ENCODE assay signal across 8 cellular contexts in the genomic region with DNA sequence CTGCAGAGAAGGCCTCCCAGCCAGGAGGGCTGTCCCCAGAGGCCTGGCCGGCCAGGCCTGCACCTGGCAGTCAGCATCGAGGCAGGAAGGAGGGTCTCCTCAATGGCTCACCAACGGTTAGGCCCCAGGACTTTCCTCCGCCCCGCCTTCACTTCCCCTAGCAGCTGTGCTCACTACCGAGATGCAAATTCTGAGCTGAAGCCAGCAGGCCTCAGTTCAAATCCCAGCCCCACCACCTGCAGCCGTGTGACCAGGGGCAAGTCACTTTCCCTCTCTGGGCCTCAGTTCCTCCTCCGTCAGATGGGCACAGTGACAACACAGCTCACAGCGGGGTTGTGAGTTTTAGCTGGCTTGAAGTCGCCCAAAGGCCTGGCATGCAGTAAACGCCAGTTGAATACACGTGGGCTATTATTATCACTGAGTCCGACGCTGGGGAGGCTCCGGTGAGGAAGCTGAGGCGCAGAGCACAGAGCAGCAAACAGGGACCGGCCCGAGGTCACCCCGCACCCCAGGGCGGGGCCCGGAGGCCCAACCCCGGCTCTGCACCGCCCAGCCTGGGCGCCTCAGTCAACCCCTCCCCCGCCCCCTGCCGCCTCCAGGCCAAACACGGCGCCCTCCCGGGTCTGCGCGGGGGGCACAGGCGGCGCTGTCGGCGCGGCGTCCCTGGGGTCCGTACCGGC. TPM values are rescaled to one million over a fixed set of nuclear protein-coding genes. Genes with fewer than 3 reads are reported as not detected.
DNase-seq lines count a peak whose midpoint lies in the region; ATAC-seq and TF ChIP-seq lines count a peak whose summit lies in the region.

No MANE protein-coding gene starts in this region.

- intact Hi-C loops in CD8-positive, alpha-beta T cell (cut with DNase I, micrococcal nuclease) = loop anchor here (1.0 to 5.0 kb wide), 6 partner anchors 11 to 427 kb away; partner anchors contain the start of genes PXMP4 (in 2 of the 2), CBFA2T2 (in 1 of the 2), EIF2S2 (in 1 of the 2) and NECAB3 (in 1 of the 2)

- peak in 4 of 7 experiments; percentile 13 to 38 (median 28) for DNase-seq in CD8-positive, alpha-beta T cell
- peak; percentile 86 for DNase-seq in NCI-H82 treated with DMSO at 0.1 percent for 48 hours (lab: John Stamatoyannopoulos, UW; ENCODE audit: unreplicated experiment)
- peak; percentile 83 for DNase-seq in activated effector memory CD4-positive, alpha-beta T cell treated with anti-CD3 and anti-CD28 coated beads, Interleukin-2, amount 50 U/mL, for 16 hours
- DNase-seq in iPS-NIHi7 (ENCODE audit: extremely low spot score) = peak; percentile 40
- peak; percentile 60 for DNase-seq in stimulated activated CD8-positive, alpha-beta memory T cell treated with anti-CD3 and anti-CD28 coated beads, Interleukin-4, amount 100 ng/mL, for 24 hours (ENCODE audit: low read depth)
- no peak for DNase-seq in middle frontal gyrus (ENCODE audit: extremely low spot score, low spot score)

- H3K9me3 ChIP-seq in CD8-positive, alpha-beta T cell (ENCODE audit: low read length) = no peaks in the 10 kb centered on the region

- peak overlapping the region; percentile 31 for H3K4me3 ChIP-seq in CD8-positive, alpha-beta T cell (ENCODE audit: low read depth, low read length)

- CTCF ChIA-PET in CD8-positive, alpha-beta T cell (lab: Charles Lee) = interaction anchor here (1.2 to 7.1 kb wide), 2 partner anchors 17 to 228 kb away, joined by 3 to 57 read pairs; partner anchors contain the start of gene ACTL10

- H3K4me3 Mint-ChIP-seq in CD8-positive, alpha-beta T cell = peak overlapping the region; percentile 76

- no peaks in the 10 kb centered on the region for H3K9me3 Mint-ChIP-seq in CD8-positive, alpha-beta T cell

- POLR2A ChIA-PET in CD8-positive, alpha-beta T cell (lab: Charles Lee) = interaction anchor here (1.0 to 1.1 kb wide), 2 partner anchors 20 to 22 kb away, joined by 3 read pairs; no protein-coding TSS in a partner anchor

- H3K36me3 Mint-ChIP-seq in CD8-positive, alpha-beta T cell = no peaks in the 10 kb centered on the region

- H3K27me3 ChIP-seq in CD8-positive, alpha-beta T cell (ENCODE audit: insufficient read depth, low read length) = no peaks in the 10 kb centered on the region

- H3K27me3 Mint-ChIP-seq in CD8-positive, alpha-beta T cell (ENCODE audit: low read depth) = no peaks in the 10 kb centered on the region

- H3K4me1 Mint-ChIP-seq in CD8-positive, alpha-beta T cell (ENCODE audit: low read depth) = peaks cover 35% of the 10 kb centered on the region

- no peak overlapping the region for H3K27ac ChIP-seq in CD8-positive, alpha-beta T cell (ENCODE audit: low read depth, low read length)

- no peaks in the 10 kb centered on the region for H3K36me3 ChIP-seq in CD8-positive, alpha-beta T cell (ENCODE audit: insufficient read depth, low read length)

- TF ChIP-seq CTCF in CD8-positive, alpha-beta T cell (IDR thresholded peaks at IDR 0.05) = no peak

- peaks cover 35% of the 10 kb centered on the region for H3K4me1 ChIP-seq in CD8-positive, alpha-beta T cell (ENCODE audit: insufficient read depth, low read length)

- ATAC-seq in CD8-positive, alpha-beta T cell = peak; percentile 7
- ATAC-seq in GM19035 (IDR thresholded peaks at IDR 0.05; ENCODE audit: unreplicated experiment) (peak; percentile 36), HG03103 (IDR thresholded peaks at IDR 0.05; ENCODE audit: low read depth, unreplicated experiment) (peak; percentile 27)

- peak overlapping the region; percentile 18 for H3K27ac Mint-ChIP-seq in CD8-positive, alpha-beta T cell

RNA-seq across cellular contexts. Expression of gene E2F1, which starts 0.7 kb away (rescaled TPM):
- total RNA-seq in CD8-positive, alpha-beta T cell = 1 to 10 TPM; 1.2 to 1.3 TPM

RNA-seq across cellular contexts. Expression of gene NECAB3, which starts 11.2 kb away (rescaled TPM):
- 1 to 10 TPM; 5.7 to 5.9 TPM for total RNA-seq in CD8-positive, alpha-beta T cell

RNA-seq across cellular contexts. Expression of gene ACTL10, which starts 18.7 kb away (rescaled TPM):
- under 1 TPM; 0.65 to 0.75 TPM for total RNA-seq in CD8-positive, alpha-beta T cell

RNA-seq across cellular contexts. Expression of gene C20orf144, which starts 23.3 kb away (rescaled TPM):
- total RNA-seq in CD8-positive, alpha-beta T cell = under 1 TPM; 0.25 to 0.27 TPM

RNA-seq across cellular contexts. Expression of gene PXMP4, which starts 34.6 kb away (rescaled TPM):
- total RNA-seq in CD8-positive, alpha-beta T cell = 1 to 10 TPM; 2.7 to 2.8 TPM
